9 cellular contexts compared by ENCODE assay signal in genomic region chr1:53295746-53296722, GRCh38. TPM values are rescaled to one million over a fixed set of nuclear protein-coding genes. Genes with fewer than 3 reads are reported as not detected.
DNase-seq lines count a peak whose midpoint lies in the region; ATAC-seq, FAIRE-seq and TF ChIP-seq lines count a peak whose summit lies in the region.
"Had no signal": no experiment of that assay in that cellular context is flagged by ENCODE, and none has a peak within 500 bp of the region (broad histone marks: within the 10 kb centered on the region; RNA-seq: fewer than 3 reads in every experiment).

No MANE protein-coding gene starts in this region.

- TF ChIP-seq CTCF in CD4-positive, alpha-beta T cell (IDR thresholded peaks at IDR 0.05): no peak

- no peak overlapping the region for H3K4me3 Mint-ChIP-seq in CD4-positive, alpha-beta T cell

- intact Hi-C loops in CD4-positive, alpha-beta T cell (cut with DNase I, micrococcal nuclease): no loop called here
- intact Hi-C loops in left colon (cut with DNase I, micrococcal nuclease): no loop called here
- intact Hi-C loops in aorta (cut with DNase I): no loop called here

- no peaks in the 10 kb centered on the region for H3K27me3 ChIP-seq in CD4-positive, alpha-beta T cell (ENCODE audit: control insufficient read depth, insufficient read depth, low read length)
- no peaks in the 10 kb centered on the region for H3K27me3 ChIP-seq in aorta (ENCODE audit: control insufficient read depth in 1 of 2, insufficient read depth in 2 of 2, low read length in 1 of 2)

- peak; percentile 31 for FAIRE-seq in GM19239 (lab: Jason Lieb, UNC)

- no peaks in the 10 kb centered on the region for H3K9me3 ChIP-seq in CD4-positive, alpha-beta T cell (ENCODE audit: control insufficient read depth, low read length)
- H3K9me3 ChIP-seq in aorta (ENCODE audit: control insufficient read depth, low read length): no peaks in the 10 kb centered on the region

- no peak overlapping the region for H3K27ac ChIP-seq in CD4-positive, alpha-beta T cell (ENCODE audit: low read depth, low read length)
- H3K27ac ChIP-seq in aorta (ENCODE audit: low read depth in 1 of 2, low read length in 2 of 2): peak overlapping the region in 1 of 2 donors; percentile 61

- H3K36me3 ChIP-seq in aorta (ENCODE audit: control insufficient read depth in 1 of 2, insufficient read depth in 2 of 2, low read length in 1 of 2): no peaks in the 10 kb centered on the region

- H3K4me3 ChIP-seq in aorta (ENCODE audit: low read length in 2 of 2): no peak overlapping the region

- H3K4me1 ChIP-seq in aorta (ENCODE audit: control insufficient read depth in 1 of 2, insufficient read depth in 2 of 2, low read length in 2 of 2): peaks cover 7 to 9% of the 10 kb centered on the region in 2 donors

- H3K9me3 Mint-ChIP-seq in CD4-positive, alpha-beta T cell: no peaks in the 10 kb centered on the region

- POLR2A ChIA-PET in CD4-positive, alpha-beta T cell (lab: Charles Lee): no interaction called here

- H3K27ac Mint-ChIP-seq in CD4-positive, alpha-beta T cell: no peak overlapping the region

- DNase-seq in CD4-positive, alpha-beta T cell: peak in 1 of 10 experiments; percentile 3
- no peak for DNase-seq in GM19239 (ENCODE audit: insufficient read length, low spot score)
- DNase-seq in SW480 (ENCODE audit: low spot score): peak; percentile 13
- DNase-seq in left colon: peak; percentile 56 to 72
- no peak for DNase-seq in EL
- DNase-seq in stimulated activated naive CD4-positive, alpha-beta T cell (lab: John Stamatoyannopoulos, UW): no peak
- DNase-seq in AML-193 (lab: John Stamatoyannopoulos, UW): no peak
- DNase-seq in aorta: no peak
- DNase-seq: NCI-H1436 treated with DMSO at 0.1 percent for 48 hours had no signal

- peaks cover 26% of the 10 kb centered on the region for H3K4me1 Mint-ChIP-seq in CD4-positive, alpha-beta T cell (ENCODE audit: low read depth)

- no peaks in the 10 kb centered on the region for H3K27me3 Mint-ChIP-seq in CD4-positive, alpha-beta T cell

- ATAC-seq in CD4-positive, alpha-beta T cell (ENCODE audit: poor library complexity): peak; percentile 32
- peak; percentile 98 for ATAC-seq in left colon
- ATAC-seq in aorta (ENCODE audit: low FRiP score): no peak

- CTCF ChIA-PET in CD4-positive, alpha-beta T cell (lab: Charles Lee): no interaction called here

- H3K36me3 Mint-ChIP-seq in CD4-positive, alpha-beta T cell (ENCODE audit: low read depth): no peaks in the 10 kb centered on the region

- 56 to 62% methylated on average over 16 of the region's 16 CpGs for WGBS in aorta, 2 donors

RNA-seq across cellular contexts. Expression of gene LRP8, which starts 31.8 kb away (rescaled TPM):
- total RNA-seq in CD4-positive, alpha-beta T cell: 10 to 100 TPM in 1 of 2 experiments, 1 to 10 TPM in 1; 8.1 to 11.5 TPM
- 1 to 10 TPM; 2.5 to 5.3 TPM for total RNA-seq in left colon
- 10 to 100 TPM in 1 of 2 donors, 1 to 10 TPM in 1; 8.1 to 12.3 TPM for total RNA-seq in aorta
- polyA plus RNA-seq in aorta: 1 to 10 TPM; 1.1 to 3.6 TPM

RNA-seq across cellular contexts. Expression of gene MAGOH, which starts 57.7 kb away (rescaled TPM):
- total RNA-seq in CD4-positive, alpha-beta T cell: 10 to 100 TPM; 59.1 to 65.2 TPM
- total RNA-seq in left colon (10 to 100 TPM; 28.8 to 33.5 TPM), aorta (10 to 100 TPM; 26.7 to 32.0 TPM)
- polyA plus RNA-seq in aorta: 10 to 100 TPM; 46.3 to 65.2 TPM

Comparison
In these comparisons a context has a peak if more than half of its experiments do, and no peak if none do; other contexts are left out.
1. DNase-seq: peak in SW480 (single experiment) and left colon (2 of 2); none in GM19239 (single experiment), EL (single experiment), stimulated activated naive CD4-positive, alpha-beta T cell (0 of 6), AML-193 (0 of 2) and aorta (0 of 2).